26 cellular contexts compared by ENCODE assay signal in the genomic region with DNA sequence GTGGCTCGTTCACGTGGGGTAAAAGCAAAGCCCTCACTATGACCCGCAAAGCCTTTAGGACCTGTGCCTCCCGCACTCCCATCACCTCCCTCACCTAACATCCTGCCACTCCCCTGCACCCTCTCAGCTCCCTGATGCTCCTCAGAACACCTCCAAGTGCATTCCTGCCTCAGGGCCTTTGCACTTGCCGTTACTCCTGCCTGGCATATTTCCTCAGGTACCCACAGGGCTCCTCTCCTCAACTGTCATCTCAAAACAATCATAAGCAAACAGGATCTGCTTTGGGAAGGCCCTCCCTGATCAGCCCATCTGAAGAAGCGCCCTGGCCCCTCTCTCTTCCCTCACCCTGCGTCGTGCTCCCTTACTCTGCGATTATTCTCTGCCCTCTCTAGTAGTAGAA. TPM values are rescaled to one million over a fixed set of nuclear protein-coding genes. Genes with fewer than 3 reads are reported as not detected.
DNase-seq lines count a peak whose midpoint lies in the region; ATAC-seq, FAIRE-seq and TF ChIP-seq lines count a peak whose summit lies in the region.
"Had no signal": no experiment of that assay in that cellular context is flagged by ENCODE, and none has a peak within 500 bp of the region (broad histone marks: within the 10 kb centered on the region; RNA-seq: fewer than 3 reads in every experiment).

No MANE protein-coding gene starts in this region.

- no peak overlapping the region for H3K4me3 Mint-ChIP-seq in effector memory CD8-positive, alpha-beta T cell
- no peak overlapping the region for H3K4me3 Mint-ChIP-seq in stimulated activated effector memory CD8-positive, alpha-beta T cell treated with anti-CD3 and anti-CD28 coated beads, Interleukin-12 subunit alpha, Interleukin-12 subunit beta, amount 100 ng/mL, for 72 hours
- H3K4me3 Mint-ChIP-seq: CD14-positive monocyte, endodermal cell, neural progenitor cell had no signal

- no peak overlapping the region for H3K4me2 ChIP-seq in HepG2 (ENCODE audit: low read depth, low read length)
- H3K4me2 ChIP-seq: neural progenitor cell had no signal

- H3K4me1 ChIP-seq in HepG2 (ENCODE audit: insufficient read depth, low read length) (peaks cover 97% of the 10 kb centered on the region), right lobe of liver (peaks cover under 1 to 26% (median 6%) of the 10 kb centered on the region in 4 donors), kidney (ENCODE audit: control insufficient read depth in 1 of 2, insufficient read depth in 1 of 2, low read depth in 1 of 2, low read length in 2 of 2) (peaks cover 4 to 18% of the 10 kb centered on the region in 2 donors)

- H3K27ac ChIP-seq in HepG2 (ENCODE audit: extremely low read length, insufficient read depth, low read length), result no peak overlapping the region
- H3K27ac ChIP-seq in right lobe of liver, result no peak overlapping the region
- peak overlapping the region; percentile 80 for H3K27ac ChIP-seq in RWPE1
- H3K27ac ChIP-seq in kidney (ENCODE audit: low read depth in 2 of 2, low read length in 2 of 2), result no peak overlapping the region
- H3K27ac ChIP-seq: adrenal gland, coronary artery, neural progenitor cell had no signal

- H3K9me3 Mint-ChIP-seq in effector memory CD8-positive, alpha-beta T cell, result no peaks in the 10 kb centered on the region
- no peaks in the 10 kb centered on the region for H3K9me3 Mint-ChIP-seq in stimulated activated effector memory CD8-positive, alpha-beta T cell treated with anti-CD3 and anti-CD28 coated beads, Interleukin-12 subunit alpha, Interleukin-12 subunit beta, amount 100 ng/mL, for 72 hours
- H3K9me3 Mint-ChIP-seq: CD14-positive monocyte, endodermal cell, neural progenitor cell had no signal

- no peak overlapping the region for H3K4me3 ChIP-seq in HepG2 (replicated peaks in 1 of 3; ENCODE audit: insufficient read depth in 1 of 3, low read depth in 2 of 3, low read length in 3 of 3)
- H3K4me3 ChIP-seq in right lobe of liver, result no peak overlapping the region
- no peak overlapping the region for H3K4me3 ChIP-seq in kidney (ENCODE audit: low read length in 2 of 2)
- H3K4me3 ChIP-seq: adrenal gland, coronary artery, mucosa of descending colon, neural progenitor cell had no signal

- H3K27ac Mint-ChIP-seq in effector memory CD8-positive, alpha-beta T cell, result peak overlapping the region; percentile 50 to 67
- peak overlapping the region; percentile 60 for H3K27ac Mint-ChIP-seq in stimulated activated effector memory CD8-positive, alpha-beta T cell treated with anti-CD3 and anti-CD28 coated beads, Interleukin-12 subunit alpha, Interleukin-12 subunit beta, amount 100 ng/mL, for 72 hours
- H3K27ac Mint-ChIP-seq: endodermal cell, neural progenitor cell, progenitor cell of endocrine pancreas had no signal

- H3K36me3 Mint-ChIP-seq in effector memory CD8-positive, alpha-beta T cell (ENCODE audit: insufficient read depth), result peaks cover 22% of the 10 kb centered on the region
- peaks cover 26% of the 10 kb centered on the region for H3K36me3 Mint-ChIP-seq in stimulated activated effector memory CD8-positive, alpha-beta T cell treated with anti-CD3 and anti-CD28 coated beads, Interleukin-12 subunit alpha, Interleukin-12 subunit beta, amount 100 ng/mL, for 72 hours
- H3K36me3 Mint-ChIP-seq: neural progenitor cell had no signal

- H3K79me2 ChIP-seq in HepG2 (ENCODE audit: insufficient read depth, low read length), result no peaks in the 10 kb centered on the region

- no peak for TF ChIP-seq RAD21 in HepG2 (CRISPR knock-in tag; IDR thresholded peaks at IDR 0.05)

- TF ChIP-seq POLR2A in HepG2 (IDR thresholded peaks at IDR 0.05; ENCODE audit: insufficient read depth in 1 of 2, low read depth in 2 of 2, low read length in 2 of 2) (no peak), right lobe of liver (IDR thresholded peaks at IDR 0.05) (no peak)

- H3K9me3 ChIP-seq in HepG2 (ENCODE audit: low read length) (no peaks in the 10 kb centered on the region), right lobe of liver (no peaks in the 10 kb centered on the region), kidney (ENCODE audit: control insufficient read depth in 1 of 2, low read length in 2 of 2) (no peaks in the 10 kb centered on the region)
- H3K9me3 ChIP-seq: adrenal gland, mucosa of descending colon had no signal

- H3K9ac ChIP-seq in HepG2 (ENCODE audit: insufficient read depth, low read depth, low read length) (no peak overlapping the region), kidney (ENCODE audit: low read length in 2 of 2) (no peak overlapping the region)
- H3K9ac ChIP-seq: neural progenitor cell had no signal

- BruUV-seq in HepG2 (replicated peaks; lab: Mats Ljungman, UMichigan), result no TSS peak

- FAIRE-seq in HepG2 (lab: Jason Lieb, UNC), result no peak
- FAIRE-seq in kidney (lab: Jason Lieb, UNC), result no peak

- intact Hi-C loops in HepG2 (cut with micrococcal nuclease; ENCODE audit: unreplicated experiment), result loop anchor here (5.0 kb wide), 1 partner anchor 37 kb away; no protein-coding TSS in a partner anchor
- intact Hi-C loops in right lobe of liver (cut with DNase I), result loop anchor here in 1 of 2 donors (5.0 kb wide), 1 partner anchor 118 kb away; a partner anchor contains a TSS
- intact Hi-C loops in kidney (cut with DNase I), result loop anchor here (10.0 kb wide), 1 partner anchor 120 kb away; a partner anchor contains a TSS

- H2AFZ ChIP-seq in HepG2 (ENCODE audit: low read length), result no peak overlapping the region
- H2AFZ ChIP-seq: neural progenitor cell had no signal

- H3K36me3 ChIP-seq in HepG2 (replicated peaks in 1 of 2; ENCODE audit: control insufficient read depth in 1 of 2, insufficient read depth in 2 of 2, low read length in 2 of 2) (no peaks in the 10 kb centered on the region), right lobe of liver (no peaks in the 10 kb centered on the region), kidney (ENCODE audit: control insufficient read depth in 1 of 2, insufficient read depth in 2 of 2, low read length in 2 of 2) (no peaks in the 10 kb centered on the region)
- H3K36me3 ChIP-seq: adrenal gland, neural progenitor cell had no signal

- no peaks in the 10 kb centered on the region for H4K20me1 ChIP-seq in HepG2 (ENCODE audit: insufficient read depth, low read length)

- TF ChIP-seq EP300 in HepG2 (IDR thresholded peaks at IDR 0.05; ENCODE audit: low read depth in 2 of 2, low read length in 2 of 2) (no peak), HepG2 (CRISPR knock-in tag; IDR thresholded peaks at IDR 0.05; ENCODE audit: borderline replicate concordance) (no peak)

- in situ Hi-C loops in HepG2 (cut with HindIII; ENCODE audit: extremely low pct_ligation_motif_present, low pct_unique_long_range_greater_than_20kb), result loop anchor here (5.0 kb wide), 3 partner anchors 48 to 153 kb away; a partner anchor contains a TSS

- CTCF ChIA-PET in HepG2 (lab: Yijun Ruan, JAX; ENCODE audit: low intra/inter-chr PET ratio, low total read pairs), result no interaction called here
- CTCF ChIA-PET in RWPE1 (lab: Yijun Ruan, JAX), result interaction anchor here (1.3 kb wide), 1 partner anchor 118 kb away, joined by 5 read pairs; no protein-coding TSS in a partner anchor

- TF ChIP-seq CTCF in HepG2 (CRISPR knock-in tag; IDR thresholded peaks at IDR 0.05), result no peak
- no peak for TF ChIP-seq CTCF in right lobe of liver (IDR thresholded peaks at IDR 0.05)
- TF ChIP-seq CTCF in RWPE1 (conservative IDR thresholded peaks at IDR 0.05; ENCODE audit: low read depth), result no peak
- no peak for TF ChIP-seq CTCF in kidney (IDR thresholded peaks at IDR 0.05; ENCODE audit: borderline replicate concordance, extremely low read depth, insufficient read depth)

- POLR2A ChIA-PET in HepG2 (lab: Yijun Ruan, JAX) (interaction anchor here (8.5 kb wide), 1 partner anchor 117 kb away, joined by 119 read pairs; a partner anchor contains a TSS), RWPE1 (lab: Yijun Ruan, JAX; ENCODE audit: low non-redundant PET) (no interaction called here)

- H3K27me3 Mint-ChIP-seq in effector memory CD8-positive, alpha-beta T cell, result no peaks in the 10 kb centered on the region

- ATAC-seq in HepG2 (no peak), right lobe of liver (no peak)
- no peak for ATAC-seq in effector memory CD8-positive, alpha-beta T cell (replicated peaks)
- no peak for ATAC-seq in stimulated activated effector memory CD8-positive, alpha-beta T cell treated with anti-CD3 and anti-CD28 coated beads, Interleukin-12 subunit alpha, Interleukin-12 subunit beta, amount 100 ng/mL, for 72 hours
- ATAC-seq: HCT116, mucosa of descending colon had no signal

- DNase-seq in HepG2 (ENCODE audit: low spot score) (no peak), right lobe of liver (no peak), RWPE1 (ENCODE audit: low spot score) (no peak), amygdala (lab: John Stamatoyannopoulos, UW) (no peak), kidney (no peak), globus pallidus (ENCODE audit: low spot score) (no peak)
- no peak for DNase-seq in effector memory CD8-positive, alpha-beta T cell
- DNase-seq in stimulated activated effector memory CD8-positive, alpha-beta T cell treated with anti-CD3 and anti-CD28 coated beads, Interleukin-12 subunit alpha, Interleukin-12 subunit beta, amount 100 ng/mL, for 72 hours (ENCODE audit: low spot score in 2 of 2), result no peak
- DNase-seq: activated CD4-positive, alpha-beta T cell treated with anti-CD3 and anti-CD28 coated beads, Interleukin-2, amount 50 U/mL, for 1 hour; activated effector memory CD4-positive, alpha-beta T cell treated with Interleukin-2 at 50 U/mL for 16 hours; adrenal gland; DMS 273 treated with DMSO at 0.1 percent for 48 hours; islet precursor cell; KBM-7; NCI-H1436; SIG-M5; trophoblast cell had no signal

- peaks cover 2 to 9% of the 10 kb centered on the region in 2 experiments; a peak in 3 of 5 replicates for H3K27me3 ChIP-seq in HepG2 (ENCODE audit: control insufficient read depth in 1 of 2, insufficient read depth in 2 of 2, low read length in 2 of 2)
- H3K27me3 ChIP-seq in right lobe of liver, result no peaks in the 10 kb centered on the region
- H3K27me3 ChIP-seq: adrenal gland, neural progenitor cell had no signal

- WGBS in HepG2 (ENCODE audit: low lambda C conversion rate), result 83% methylated on average over 9 of the region's 9 CpGs
- 76% methylated on average over 5 of the region's 9 CpGs for WGBS in right lobe of liver (ENCODE audit: insufficient coverage, low coverage, low lambda C conversion rate, missing lambda C conversion rate)

- peaks cover 27 to 28% of the 10 kb centered on the region in 2 donors for H3K4me1 Mint-ChIP-seq in effector memory CD8-positive, alpha-beta T cell (ENCODE audit: low read depth in 2 of 2)
- H3K4me1 Mint-ChIP-seq in stimulated activated effector memory CD8-positive, alpha-beta T cell treated with anti-CD3 and anti-CD28 coated beads, Interleukin-12 subunit alpha, Interleukin-12 subunit beta, amount 100 ng/mL, for 72 hours, result peaks cover 51% of the 10 kb centered on the region

RNA-seq across cellular contexts. Expression of a gene that starts 49.1 kb away (rescaled TPM):
- total RNA-seq in HepG2 (2016; rRNA removed; fragmentation: Illumina TruSeq; extraction: Trizol), result not detected in 2 replicates
- not detected in 2 replicates for total RNA-seq in HepG2 (2016; cell fraction: cytosol; rRNA removed; fragmentation: Illumina TruSeq; extraction: Trizol; ENCODE audit: low read depth)
- not detected in 2 replicates for total RNA-seq in HepG2 (2016; cell fraction: insoluble cytoplasmic fraction; rRNA removed; fragmentation: Illumina TruSeq; extraction: Trizol)
- total RNA-seq in HepG2 (2016; cell fraction: membrane; rRNA removed; fragmentation: Illumina TruSeq; extraction: Trizol), result not detected in 2 replicates
- not detected in 2 replicates for total RNA-seq in HepG2 (2016; cell fraction: nucleus; rRNA removed; fragmentation: Illumina TruSeq; extraction: Trizol)
- 0.03 TPM in 1 of 2 replicates, not detected in the other for polyA plus RNA-seq in HepG2 (2011; rRNA removed)
- polyA plus RNA-seq in HepG2 (2011; cell fraction: cytosol; rRNA removed), result not detected in 2 replicates
- polyA plus RNA-seq in HepG2 (2011; cell fraction: nucleus; rRNA removed), result 0.13 and 0.17 TPM in 2 replicates
- polyA plus RNA-seq in HepG2 (2012), result not detected in 2 replicates
- not detected in 2 replicates for polyA plus RNA-seq in HepG2 (2016; cell fraction: cytosol; fragmentation: Illumina TruSeq; extraction: Trizol; ENCODE audit: low read depth)
- polyA plus RNA-seq in HepG2 (2016; cell fraction: insoluble cytoplasmic fraction; fragmentation: Illumina TruSeq; extraction: Trizol; ENCODE audit: low read depth), result not detected in 2 replicates
- polyA plus RNA-seq in HepG2 (2016; cell fraction: membrane; fragmentation: Illumina TruSeq; extraction: Trizol; ENCODE audit: low read depth), result not detected in 2 replicates
- polyA plus RNA-seq in HepG2 (2016; cell fraction: nucleus; fragmentation: Illumina TruSeq; extraction: Trizol; ENCODE audit: insufficient read depth, low read depth), result not detected in 2 replicates
- polyA minus RNA-seq in HepG2 (2011; rRNA and poly(A)+ RNA removed; ENCODE audit: low replicate concordance), result not detected in 2 replicates
- not detected in 2 replicates for polyA minus RNA-seq in HepG2 (2011; cell fraction: cytosol; rRNA and poly(A)+ RNA removed)
- 0.25 TPM in 1 of 2 replicates, not detected in the other for polyA minus RNA-seq in HepG2 (2011; cell fraction: nucleus; rRNA and poly(A)+ RNA removed)
- 10 to 100 TPM in 2 of 6 experiments, 1 to 10 TPM in 4; 6.6 to 15.6 (median 9.6) TPM for total RNA-seq in right lobe of liver
- 49.5 TPM for total RNA-seq in kidney
- 0.97 TPM for polyA plus RNA-seq in kidney (ENCODE audit: insufficient read depth, low read depth, low replicate concordance)
- total RNA-seq: endodermal cell, fibroblast of lung, glomerular endothelial cell, progenitor cell of endocrine pancreas had no signal
- polyA plus RNA-seq: fibroblast of lung had no signal

Comparison
In these comparisons a context has a peak if more than half of its experiments do, and no peak if none do; other contexts are left out.
1. RNA of a gene that starts 49.1 kb away (total RNA-seq): 49.5 TPM in kidney (single experiment) and 6.6 to 15.6 TPM in right lobe of liver; not detected in HepG2; every median in the first group is over 4 times any median in the second.